Comparison of ENCODE assay signal across 24 cellular contexts in genomic region chr7:108120196-108120595, GRCh38. TPM values are rescaled to one million over a fixed set of nuclear protein-coding genes. Genes with fewer than 3 reads are reported as not detected.
A peak's percentile ranks its signal among the peaks of the same experiment; 100 is the strongest.
DNase-seq lines count a peak whose midpoint lies in the region; ATAC-seq, FAIRE-seq and TF ChIP-seq lines count a peak whose summit lies in the region.
"Had no signal": no experiment of that assay in that cellular context is flagged by ENCODE, and none has a peak within 500 bp of the region (broad histone marks: within the 10 kb centered on the region; RNA-seq: fewer than 3 reads in every experiment).

No MANE protein-coding gene starts in this region.

- H3K79me2 ChIP-seq in GM12878 (ENCODE audit: control insufficient read depth, insufficient read depth, low read length) (no peaks in the 10 kb centered on the region), MM.1S (ENCODE audit: low read length) (no peaks in the 10 kb centered on the region)

- no peaks in the 10 kb centered on the region for H3K9me3 Mint-ChIP-seq in stimulated activated naive B cell treated with anti-CD40 and anti-IgM and Interleukin-4, amounts not matched to agents 10 μg/mL and 1 μg/mL and 100 μg/mL, for 72 hours
- H3K9me3 Mint-ChIP-seq: CD4-positive, alpha-beta memory T cell had no signal

- H3K27me3 ChIP-seq in GM12878 (replicated peaks in 1 of 2; ENCODE audit: control insufficient read depth in 2 of 2, insufficient read depth in 2 of 2, low read length in 1 of 2) (0 out of 4 replicates have a peak, but pooled peaks cover 0 to 3% of the 10 kb centered on the region in 2 experiments), MM.1S (replicated peaks; ENCODE audit: insufficient read depth, low read length) (no peaks in the 10 kb centered on the region)
- H3K27me3 ChIP-seq: BE2C; BLaER1 treated with 17β-estradiol and CSF1 and Interleukin-3, amounts not matched to agents 10 nM and 100 nM had no signal

- H3K36me3 Mint-ChIP-seq in stimulated activated naive B cell treated with anti-CD40 and anti-IgM and Interleukin-4, amounts not matched to agents 10 μg/mL and 1 μg/mL and 100 μg/mL, for 72 hours, result no peaks in the 10 kb centered on the region
- H3K36me3 Mint-ChIP-seq: CD4-positive, alpha-beta memory T cell had no signal

- H3K36me3 ChIP-seq in GM12878 (ENCODE audit: control insufficient read depth in 2 of 2, insufficient read depth in 2 of 2, low read length in 1 of 2) (no peaks in the 10 kb centered on the region), MM.1S (replicated peaks; ENCODE audit: insufficient read depth, low read length) (no peaks in the 10 kb centered on the region)
- H3K36me3 ChIP-seq: BE2C; BLaER1 treated with 17β-estradiol and CSF1 and Interleukin-3, amounts not matched to agents 10 nM and 100 nM had no signal

- TF ChIP-seq CTCF in GM12878 (IDR thresholded peaks at IDR 0.05 in 2 of 3, conservative IDR thresholded peaks at IDR 0.05 in 1 of 3; ENCODE audit: control insufficient read depth in 2 of 3, extremely low read depth in 1 of 3, insufficient read depth in 1 of 3, low read depth in 3 of 3, low read length in 3 of 3), result no peak
- TF ChIP-seq CTCF in omental fat pad (IDR thresholded peaks at IDR 0.05), result no peak
- TF ChIP-seq CTCF in MM.1S (IDR thresholded peaks at IDR 0.05; ENCODE audit: low read length), result no peak

- no TSS peak for BruUV-seq in GM12878 (replicated peaks; lab: Mats Ljungman, UMichigan)

- no peak overlapping the region for H3K4me2 ChIP-seq in GM12878 (ENCODE audit: control insufficient read depth, insufficient read depth)
- no peak overlapping the region for H3K4me2 ChIP-seq in MM.1S (ENCODE audit: low read depth, low read length)
- H3K4me2 ChIP-seq: A549; BLaER1 treated with 17β-estradiol and CSF1 and Interleukin-3, amounts not matched to agents 10 nM and 100 nM had no signal

- peaks cover 9 to 14% of the 10 kb centered on the region in 2 donors for H3K4me1 Mint-ChIP-seq in stimulated activated naive B cell treated with anti-CD40 and anti-IgM and Interleukin-4, amounts not matched to agents 10 μg/mL and 1 μg/mL and 100 μg/mL, for 72 hours
- H3K4me1 Mint-ChIP-seq: CD4-positive, alpha-beta memory T cell had no signal

- H3K9me3 ChIP-seq in GM12878 (replicated peaks; ENCODE audit: control insufficient read depth, insufficient read depth, low read length), result no peaks in the 10 kb centered on the region
- H3K9me3 ChIP-seq in MM.1S (replicated peaks; ENCODE audit: insufficient read depth, low read length), result no peaks in the 10 kb centered on the region
- H3K9me3 ChIP-seq: A549; BE2C; BLaER1 treated with 17β-estradiol and CSF1 and Interleukin-3, amounts not matched to agents 10 nM and 100 nM; Caco-2 had no signal

- FAIRE-seq in GM12891 (lab: Jason Lieb, UNC) (peak; percentile 26), GM12878 (lab: Jason Lieb, UNC) (no peak)
- FAIRE-seq: H1 had no signal

- in situ Hi-C loops in GM12878 (cut with MboI), result no loop called here

- intact Hi-C loops in GM12878 (cut with micrococcal nuclease; ENCODE audit: unreplicated experiment), result no loop called here

- no peak overlapping the region for H3K4me3 ChIP-seq in GM12878
- no peak overlapping the region for H3K4me3 ChIP-seq in MM.1S (ENCODE audit: low read length)
- H3K4me3 ChIP-seq: A549; BLaER1 treated with 17β-estradiol and CSF1 and Interleukin-3, amounts not matched to agents 10 nM and 100 nM; GM23248 had no signal

- RAD21 ChIA-PET in GM12878 (lab: Charles Lee; ENCODE audit: unreplicated experiment), result interaction anchor here (0.8 to 3.6 kb wide), 8 partner anchors 10 to 25 kb away, joined by 3 to 21 read pairs (median 7); partner anchors contain the start of gene LAMB4

- H3K9ac ChIP-seq in GM12878 (ENCODE audit: control insufficient read depth, insufficient read depth, low read length) (no peak overlapping the region), MM.1S (ENCODE audit: low read length) (no peak overlapping the region)
- H3K9ac ChIP-seq: BLaER1 treated with 17β-estradiol and CSF1 and Interleukin-3, amounts not matched to agents 10 nM and 100 nM; GM23248 had no signal

- H3K4me1 ChIP-seq in GM12878 (ENCODE audit: control insufficient read depth, insufficient read depth, low read length) (no peaks in the 10 kb centered on the region), MM.1S (ENCODE audit: low read length) (no peaks in the 10 kb centered on the region)
- H3K4me1 ChIP-seq: A549; BLaER1 treated with 17β-estradiol and CSF1 and Interleukin-3, amounts not matched to agents 10 nM and 100 nM; Caco-2 had no signal

- no peaks in the 10 kb centered on the region for H3K27me3 Mint-ChIP-seq in stimulated activated naive B cell treated with anti-CD40 and anti-IgM and Interleukin-4, amounts not matched to agents 10 μg/mL and 1 μg/mL and 100 μg/mL, for 72 hours
- H3K27me3 Mint-ChIP-seq: CD4-positive, alpha-beta memory T cell had no signal

- DNase-seq in GM12891 (ENCODE audit: insufficient read length, low spot score) (no peak), GM12878 (ENCODE audit: low read depth, low spot score) (no peak), COR-L47 (lab: John Stamatoyannopoulos, UW) (no peak), omental fat pad (ENCODE audit: low spot score) (no peak), MM.1S (no peak)
- DNase-seq in stimulated activated naive B cell treated with anti-CD40 and anti-IgM and Interleukin-4, amounts not matched to agents 10 μg/mL and 1 μg/mL and 100 μg/mL, for 72 hours, result no peak
- no peak for DNase-seq in stimulated activated CD4-positive, alpha-beta T cell treated with anti-CD3 and anti-CD28 coated beads, Interleukin-1b, Interleukin-23, amount 100 ng/mL, for 48 hours
- DNase-seq: 8988T; ACHN; AML-193; BE2C; Caco-2; CD4-positive, alpha-beta memory T cell; DMS153; DMS79; EL; GDM1; GM23248; H7; HCEC 1CT had no signal

- no peaks in the 10 kb centered on the region for H3K9me2 ChIP-seq in MM.1S (replicated peaks; ENCODE audit: insufficient read depth, low read length)

- TF ChIP-seq EP300 in GM12878 (IDR thresholded peaks at IDR 0.05; ENCODE audit: borderline replicate concordance in 1 of 2, control insufficient read depth in 1 of 2, low read depth in 2 of 2, low read length in 2 of 2), result no peak

- CTCF ChIA-PET in GM12878 (lab: Yijun Ruan, JAX), result interaction anchor here (0.9 to 4.1 kb wide), 5 partner anchors 13 to 25 kb away, joined by 3 to 34 read pairs (median 7); partner anchors contain the start of gene LAMB4

- no peak overlapping the region for H3K27ac ChIP-seq in GM12878 (ENCODE audit: control insufficient read depth, insufficient read depth)
- no peak overlapping the region for H3K27ac ChIP-seq in MM.1S (ENCODE audit: low read length)
- H3K27ac ChIP-seq: A549; BLaER1 treated with 17β-estradiol and CSF1 and Interleukin-3, amounts not matched to agents 10 nM and 100 nM; GM23248 had no signal

- H2AFZ ChIP-seq in GM12878 (ENCODE audit: control insufficient read depth, low read depth, low read length) (no peak overlapping the region), MM.1S (ENCODE audit: low read length) (no peak overlapping the region)
- H2AFZ ChIP-seq: GM23248 had no signal

- POLR2A ChIA-PET in GM12878 (lab: Charles Lee), result interaction anchor here (0.7 to 3.3 kb wide), 3 partner anchors 13 to 21 kb away, joined by 4 to 31 read pairs (median 7); no protein-coding TSS in a partner anchor

- H3K4me3 Mint-ChIP-seq in stimulated activated naive B cell treated with anti-CD40 and anti-IgM and Interleukin-4, amounts not matched to agents 10 μg/mL and 1 μg/mL and 100 μg/mL, for 72 hours, result no peak overlapping the region
- H3K4me3 Mint-ChIP-seq: CD4-positive, alpha-beta memory T cell had no signal

- TF ChIP-seq RAD21 in GM12878 (IDR thresholded peaks at IDR 0.05; ENCODE audit: insufficient read depth, low read depth, low read length), result no peak

- no peak overlapping the region for H3K27ac Mint-ChIP-seq in stimulated activated naive B cell treated with anti-CD40 and anti-IgM and Interleukin-4, amounts not matched to agents 10 μg/mL and 1 μg/mL and 100 μg/mL, for 72 hours
- H3K27ac Mint-ChIP-seq: CD4-positive, alpha-beta memory T cell had no signal

- ATAC-seq in HG02852 (IDR thresholded peaks at IDR 0.05; ENCODE audit: unreplicated experiment) (peak; percentile 56), GM12878 (no peak; the same call in 2 of the 3 replicates), omental fat pad (ENCODE audit: low FRiP score) (no peak)
- ATAC-seq in stimulated activated naive B cell treated with anti-CD40 and anti-IgM and Interleukin-4, amounts not matched to agents 10 μg/mL and 1 μg/mL and 100 μg/mL, for 72 hours (replicated peaks), result peak; percentile 50 to 64
- ATAC-seq: A549 had no signal

- H4K20me1 ChIP-seq in GM12878 (ENCODE audit: control insufficient read depth, insufficient read depth), result no peaks in the 10 kb centered on the region
- H4K20me1 ChIP-seq in MM.1S (ENCODE audit: insufficient read depth, low read length), result no peaks in the 10 kb centered on the region
- H4K20me1 ChIP-seq: BLaER1 treated with 17β-estradiol and CSF1 and Interleukin-3, amounts not matched to agents 10 nM and 100 nM had no signal

- SMC1A ChIA-PET in GM12878 (lab: Charles Lee; ENCODE audit: uncharacterized antibody, unreplicated experiment), result interaction anchor here (0.7 to 3.9 kb wide), 7 partner anchors 11 to 467 kb away, joined by 3 to 65 read pairs (median 7); no protein-coding TSS in a partner anchor

- TF ChIP-seq POLR2A in GM12891 (IDR thresholded peaks at IDR 0.05; ENCODE audit: low read depth, low read length) (no peak), GM12878 (IDR thresholded peaks at IDR 0.05; ENCODE audit: low read depth, low read length) (no peak)

- 37% methylated on average over 3 of the region's 3 CpGs for WGBS in GM12878 (ENCODE audit: insufficient coverage, insufficient replicate concordance, low lambda C conversion rate, missing lambda C conversion rate)

- H3F3A ChIP-seq in MM.1S (ENCODE audit: insufficient read depth, low read length), result no peaks in the 10 kb centered on the region

TF ChIP-seq in GM12878, 131 proteins besides CTCF, POLR2A, EP300 and RAD21 (continues in another document):
- TF ChIP-seq PAX8 (IDR thresholded peaks at IDR 0.05), result no peak

RNA-seq across cellular contexts. Expression of gene LAMB4, which starts 10.0 kb away (rescaled TPM):
- 0.06 TPM for polyA plus RNA-seq in GM12891 (2012; ENCODE audit: low read depth, missing spikeins)
- total RNA-seq in GM12878 (2013; cell fraction: nucleolus; rRNA removed), result 0.79 and 1.2 TPM in 2 replicates
- total RNA-seq in GM12878 (2014; rRNA removed) (0.05 and 0.06 TPM in 2 replicates), GM12878 (2014; rRNA removed; fragmentation: Illumina TruSeq; extraction: Trizol) (not detected in 2 replicates), GM12878 (2021) (not detected in 2 replicates), omental fat pad (1 to 10 TPM in 1 of 4 donors, under 1 TPM in 1, not detected in 2; 0.60 to 3.0 TPM)
- not detected for polyA plus RNA-seq in GM12878 (2011; ENCODE audit: low read depth)
- polyA plus RNA-seq in GM12878 (2011; rRNA removed) (0.04 and 0.12 TPM in 2 replicates), GM12878 (2014; fragmentation: Illumina TruSeq; extraction: Trizol) (not detected in 2 replicates), GM12878 (2014; fragmentation: Nextera tagmentation; extraction: Ambion mirVana) (not detected), GM12878 (2014; rRNA removed) (not detected in 2 replicates), GM12878 (2016; fragmentation: Nextera tagmentation; extraction: Ambion mirVana) (not detected)
- 0.09 and 0.10 TPM in 2 replicates for polyA plus RNA-seq in GM12878 (2011; cell fraction: cytosol; rRNA removed)
- 0.10 and 0.30 TPM in 2 replicates for polyA plus RNA-seq in GM12878 (2011; cell fraction: nucleus; rRNA removed)
- not detected in 2 replicates for polyA plus RNA-seq in GM12878 (2012)
- 0.10 and 0.15 TPM in 2 replicates for polyA minus RNA-seq in GM12878 (2011; rRNA and poly(A)+ RNA removed)
- not detected in 2 replicates for polyA minus RNA-seq in GM12878 (2011; cell fraction: cytosol; rRNA and poly(A)+ RNA removed)
- polyA minus RNA-seq in GM12878 (2011; cell fraction: nucleus; rRNA and poly(A)+ RNA removed), result 0.24 TPM in 1 of 2 replicates, not detected in the other
- total RNA-seq: CD4-positive, alpha-beta memory T cell; GM23248; H1; H7 had no signal
- polyA plus RNA-seq: CD4-positive, alpha-beta memory T cell; H1 had no signal

Comparison
In these comparisons a context has a peak if more than half of its experiments do, and no peak if none do; other contexts are left out.
1. ATAC-seq: peak in HG02852 (single experiment) and stimulated activated naive B cell treated with anti-CD40 and anti-IgM and Interleukin-4, amounts not matched to agents 10 μg/mL and 1 μg/mL and 100 μg/mL, for 72 hours (2 of 2); none in GM12878 (single experiment) and omental fat pad (single experiment).